Comparison of ENCODE assay signal across 24 cellular contexts in the genomic region with DNA sequence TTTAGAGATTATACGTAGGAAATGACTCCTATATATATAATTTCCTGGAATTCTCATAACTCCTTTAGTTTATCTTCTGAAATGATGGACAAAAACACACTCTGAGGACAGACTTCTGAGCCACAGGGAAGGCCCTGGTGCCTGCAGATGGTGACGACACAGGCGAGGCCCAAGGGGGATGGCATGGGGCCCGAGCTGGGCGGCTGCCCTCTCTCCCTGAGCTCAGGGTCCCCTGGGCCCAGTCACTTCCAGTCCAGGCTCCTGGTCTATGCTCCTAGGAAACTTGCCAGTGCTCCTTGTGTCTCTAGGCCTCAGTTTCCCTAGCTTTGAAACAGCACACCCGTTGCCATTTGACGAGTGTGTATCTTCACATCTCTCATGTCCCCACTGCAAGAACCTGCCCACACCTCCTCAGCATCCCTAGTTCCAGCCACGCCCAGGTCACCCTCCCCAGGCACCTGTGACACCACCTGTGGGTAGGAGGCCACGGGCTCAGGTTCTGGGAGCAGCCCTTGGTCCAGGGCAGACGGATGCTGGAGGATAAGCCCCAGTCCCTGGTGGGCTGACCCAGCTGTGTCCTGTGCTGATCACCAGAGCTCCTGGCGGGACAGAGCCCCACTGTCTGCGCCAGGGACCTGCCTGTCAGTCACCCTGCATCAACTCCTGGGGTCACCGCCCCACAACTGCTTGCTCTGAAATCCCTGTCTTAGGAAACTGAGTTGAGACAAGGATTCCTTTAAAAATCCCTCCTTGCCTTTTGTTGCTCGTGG. TPM values are rescaled to one million over a fixed set of nuclear protein-coding genes. Genes with fewer than 3 reads are reported as not detected.
"Had no signal": no experiment of that assay in that cellular context is flagged by ENCODE, and none has a peak within 500 bp of the region (broad histone marks: within the 10 kb centered on the region; RNA-seq: fewer than 3 reads in every experiment).

No MANE protein-coding gene starts in this region.

- H3K4me1 Mint-ChIP-seq: activated CD4-positive, alpha-beta memory T cell treated with anti-CD3 and anti-CD28 coated beads, Interleukin-2, amount 10 ng/mL, durations not matched to agents 7 days and 5 days; brain; immature natural killer cell had no signal

- H2AFZ ChIP-seq: hepatocyte, parathyroid adenoma had no signal

- ATAC-seq: activated naive CD4-positive, alpha-beta T cell treated with anti-CD3 and anti-CD28 coated beads, Interleukin-2, amount 50 U/mL, for 72 hours; activated T-cell treated with anti-CD3 and anti-CD28 coated beads, Interleukin-2, amount 50 U/mL, for 72 hours; left lung; stimulated activated naive CD8-positive, alpha-beta T cell treated with anti-CD3 and anti-CD28 coated beads, Interleukin-15, Interleukin-2, amounts not matched to agents 100 U/mL and 50 U/mL, for 24 hours had no signal

- H3K36me3 ChIP-seq: esophagus muscularis mucosa, left lung, thyroid gland had no signal

- H3K9me3 Mint-ChIP-seq: activated CD4-positive, alpha-beta memory T cell treated with anti-CD3 and anti-CD28 coated beads, Interleukin-2, amount 10 ng/mL, durations not matched to agents 7 days and 5 days; activated naive CD4-positive, alpha-beta T cell treated with anti-CD3 and anti-CD28 coated beads, Interleukin-2, amount 50 U/mL, for 72 hours; activated T-cell treated with anti-CD3 and anti-CD28 coated beads, Interleukin-2, amount 50 U/mL, for 72 hours; brain; immature natural killer cell; natural killer cell treated with Interleukin-12 subunit alpha and Interleukin-12 subunit beta and Interleukin-15 and Interleukin-18, amount 100 ng/mL, for 72 hours; T-helper 1 cell treated with Interleukin-12 subunit alpha and Interleukin-12 subunit beta and Interleukin-4 antibody, amounts not matched to agents 30 μg/mL and 1 μg/mL, for 36 hours had no signal

- H3K27me3 ChIP-seq: hepatocyte, thyroid gland had no signal

- H3K79me2 ChIP-seq: hepatocyte, parathyroid adenoma had no signal

- H3K4me1 ChIP-seq: esophagus muscularis mucosa, left lung, parathyroid adenoma, thyroid gland had no signal

- H3K4me2 ChIP-seq: hepatocyte had no signal

- H3K4me3 ChIP-seq: esophagus muscularis mucosa, hepatocyte, left lung, thyroid gland had no signal

- H3K27ac Mint-ChIP-seq: activated CD4-positive, alpha-beta memory T cell treated with anti-CD3 and anti-CD28 coated beads, Interleukin-2, amount 10 ng/mL, durations not matched to agents 7 days and 5 days; activated naive CD4-positive, alpha-beta T cell treated with anti-CD3 and anti-CD28 coated beads, Interleukin-2, amount 50 U/mL, for 72 hours; activated T-cell treated with anti-CD3 and anti-CD28 coated beads, Interleukin-2, amount 50 U/mL, for 72 hours; brain; immature natural killer cell; natural killer cell treated with Interleukin-12 subunit alpha and Interleukin-12 subunit beta and Interleukin-15 and Interleukin-18, amount 100 ng/mL, for 72 hours; T-helper 1 cell treated with Interleukin-12 subunit alpha and Interleukin-12 subunit beta and Interleukin-4 antibody, amounts not matched to agents 30 μg/mL and 1 μg/mL, for 36 hours had no signal

- H3K4me3 Mint-ChIP-seq: activated CD4-positive, alpha-beta memory T cell treated with anti-CD3 and anti-CD28 coated beads, Interleukin-2, amount 10 ng/mL, durations not matched to agents 7 days and 5 days; activated T-cell treated with anti-CD3 and anti-CD28 coated beads, Interleukin-2, amount 50 U/mL, for 72 hours; brain; immature natural killer cell; natural killer cell treated with Interleukin-12 subunit alpha and Interleukin-12 subunit beta and Interleukin-15 and Interleukin-18, amount 100 ng/mL, for 72 hours; T-helper 1 cell treated with Interleukin-12 subunit alpha and Interleukin-12 subunit beta and Interleukin-4 antibody, amounts not matched to agents 30 μg/mL and 1 μg/mL, for 36 hours had no signal

- H3K27ac ChIP-seq: esophagus muscularis mucosa, hepatocyte, left lung, parathyroid adenoma, thyroid gland had no signal

- DNase-seq: activated CD4-positive, alpha-beta memory T cell treated with anti-CD3 and anti-CD28 coated beads, Interleukin-2, amount 10 ng/mL, durations not matched to agents 7 days and 5 days; activated CD4-positive, alpha-beta T cell treated with anti-CD3 and anti-CD28 coated beads for 48 hours; activated gamma-delta T cell; activated T-cell treated with anti-CD3 and anti-CD28 coated beads, Interleukin-2, amount 50 U/mL, for 72 hours; caudate nucleus; dermis blood vessel endothelial cell; effector CD8-positive, alpha-beta T cell; glutamatergic neuron; immature natural killer cell; mammary epithelial cell; midbrain; stimulated activated CD4-positive, alpha-beta T cell treated with anti-CD3 and anti-CD28 coated beads, Interleukin-4, amount 100 ng/mL, for 1 hour; stimulated activated naive CD8-positive, alpha-beta T cell treated with anti-CD3 and anti-CD28 coated beads, Interleukin-15, Interleukin-2, amounts not matched to agents 100 U/mL and 50 U/mL, for 24 hours; thyroid gland had no signal

- H3K36me3 Mint-ChIP-seq: activated naive CD4-positive, alpha-beta T cell treated with anti-CD3 and anti-CD28 coated beads, Interleukin-2, amount 50 U/mL, for 72 hours; brain; immature natural killer cell; natural killer cell treated with Interleukin-12 subunit alpha and Interleukin-12 subunit beta and Interleukin-15 and Interleukin-18, amount 100 ng/mL, for 72 hours had no signal

- H3K9me3 ChIP-seq: esophagus muscularis mucosa, left lung, thyroid gland had no signal

RNA-seq across cellular contexts. Expression of a gene that starts 23.4 kb away (rescaled TPM):
- total RNA-seq: activated CD4-positive, alpha-beta memory T cell treated with anti-CD3 and anti-CD28 coated beads, Interleukin-2, amount 10 ng/mL, durations not matched to agents 7 days and 5 days; activated naive CD4-positive, alpha-beta T cell treated with anti-CD3 and anti-CD28 coated beads, Interleukin-2, amount 50 U/mL, for 72 hours; dermis blood vessel endothelial cell; endothelial cell of umbilical vein; esophagus muscularis mucosa; mammary epithelial cell; natural killer cell treated with Interleukin-12 subunit alpha and Interleukin-12 subunit beta and Interleukin-15 and Interleukin-18, amount 100 ng/mL, for 72 hours; subcutaneous adipose tissue; thyroid gland had no signal
